In the genomic region with DNA sequence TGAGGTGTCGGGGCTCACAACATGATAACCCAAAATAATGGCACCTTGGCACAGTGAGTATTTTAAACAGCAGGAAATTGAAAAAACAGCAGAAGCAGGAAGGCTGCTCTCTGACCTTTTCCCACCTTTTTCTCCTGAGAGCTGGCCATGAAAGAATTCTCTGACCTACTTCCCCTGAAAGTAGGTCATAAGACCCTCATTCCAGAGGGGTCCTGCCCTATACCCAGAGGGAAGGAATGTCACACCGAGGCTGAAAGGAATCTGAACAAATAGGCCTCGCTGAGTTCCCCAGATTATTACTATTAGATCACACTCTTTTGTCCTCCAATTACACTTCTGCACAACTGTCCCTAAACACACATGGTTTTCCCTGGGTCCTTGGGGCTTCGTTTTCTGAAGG, we compare ENCODE assay signal across 19 cellular contexts. TPM values are rescaled to one million over a fixed set of nuclear protein-coding genes. Genes with fewer than 3 reads are reported as not detected.
"Had no signal": no experiment of that assay in that cellular context is flagged by ENCODE, and none has a peak within 500 bp of the region (broad histone marks: within the 10 kb centered on the region; RNA-seq: fewer than 3 reads in every experiment).

No MANE protein-coding gene starts in this region.

- FAIRE-seq: colon had no signal

- H3K4me3 Mint-ChIP-seq: activated CD4-positive, alpha-beta memory T cell treated with anti-CD3 and anti-CD28 coated beads for 36 hours; activated naive CD8-positive, alpha-beta T cell treated with anti-CD3 and anti-CD28 coated beads for 36 hours; central memory CD8-positive, alpha-beta T cell; nephron; T-helper 1 cell treated with Interleukin-12 subunit alpha and Interleukin-12 subunit beta and Interleukin-4 antibody, amounts not matched to agents 30 μg/mL and 1 μg/mL, for 36 hours had no signal

- H3K9me3 Mint-ChIP-seq: activated CD4-positive, alpha-beta memory T cell treated with anti-CD3 and anti-CD28 coated beads for 36 hours; activated naive CD8-positive, alpha-beta T cell treated with anti-CD3 and anti-CD28 coated beads for 36 hours; central memory CD8-positive, alpha-beta T cell; nephron; T-helper 1 cell treated with Interleukin-12 subunit alpha and Interleukin-12 subunit beta and Interleukin-4 antibody, amounts not matched to agents 30 μg/mL and 1 μg/mL, for 36 hours had no signal

- H3K27ac Mint-ChIP-seq: activated CD4-positive, alpha-beta memory T cell treated with anti-CD3 and anti-CD28 coated beads for 36 hours; activated naive CD8-positive, alpha-beta T cell treated with anti-CD3 and anti-CD28 coated beads for 36 hours; T-helper 1 cell treated with Interleukin-12 subunit alpha and Interleukin-12 subunit beta and Interleukin-4 antibody, amounts not matched to agents 30 μg/mL and 1 μg/mL, for 36 hours had no signal

- H3K27ac ChIP-seq: breast epithelium, left ventricle myocardium inferior, thoracic aorta, upper lobe of right lung had no signal

- H3K27me3 ChIP-seq: breast epithelium, upper lobe of right lung had no signal

- H3K4me1 Mint-ChIP-seq: activated naive CD8-positive, alpha-beta T cell treated with anti-CD3 and anti-CD28 coated beads for 36 hours; central memory CD8-positive, alpha-beta T cell; nephron had no signal

- H3K4me1 ChIP-seq: breast epithelium, upper lobe of right lung had no signal

- H3K36me3 Mint-ChIP-seq: activated CD4-positive, alpha-beta memory T cell treated with anti-CD3 and anti-CD28 coated beads for 36 hours; activated naive CD8-positive, alpha-beta T cell treated with anti-CD3 and anti-CD28 coated beads for 36 hours had no signal

- DNase-seq: activated CD4-positive, alpha-beta memory T cell treated with anti-CD3 and anti-CD28 coated beads for 36 hours; activated CD4-positive, alpha-beta T cell treated with anti-CD3 and anti-CD28 coated beads for 48 hours; activated naive CD4-positive, alpha-beta T cell treated with Interleukin-2 at 50 U/mL for 16 hours; activated naive CD8-positive, alpha-beta T cell treated with anti-CD3 and anti-CD28 coated beads for 36 hours; activated T-cell treated with anti-CD3 and anti-CD28 coated beads, Interleukin-2, amount 50 U/mL, for 48 hours; foreskin fibroblast; left ventricle myocardium inferior; posterior cingulate gyrus; stimulated activated CD4-positive, alpha-beta T cell treated with anti-CD3 and anti-CD28 coated beads, Interleukin-4, amount 100 ng/mL, for 1 hour; stimulated activated naive CD4-positive, alpha-beta T cell; T1000; upper lobe of right lung had no signal

- H3K4me3 ChIP-seq: breast epithelium, left ventricle myocardium inferior, thoracic aorta, upper lobe of right lung had no signal

- H3K9me3 ChIP-seq: breast epithelium, left ventricle myocardium inferior, thoracic aorta, upper lobe of right lung had no signal

- ATAC-seq: upper lobe of right lung had no signal

- H3K36me3 ChIP-seq: breast epithelium, left ventricle myocardium inferior, thoracic aorta, upper lobe of right lung had no signal

RNA-seq across cellular contexts. Expression of gene CPVL, which starts 18.8 kb away (rescaled TPM):
- total RNA-seq: activated CD4-positive, alpha-beta memory T cell treated with anti-CD3 and anti-CD28 coated beads for 36 hours; activated naive CD8-positive, alpha-beta T cell treated with anti-CD3 and anti-CD28 coated beads for 36 hours had no signal
- polyA plus RNA-seq: fibroblast of lung had no signal
